10 cellular contexts compared by ENCODE assay signal in genomic region chr10:131094406-131095108, GRCh38.
A peak's percentile ranks its signal among the peaks of the same experiment; 100 is the strongest.
DNase-seq lines count a peak whose midpoint lies in the region; ATAC-seq and TF ChIP-seq lines count a peak whose summit lies in the region.
"Had no signal": no experiment of that assay in that cellular context is flagged by ENCODE, and none has a peak within 500 bp of the region (broad histone marks: within the 10 kb centered on the region; RNA-seq: fewer than 3 reads in every experiment).

No MANE protein-coding gene starts in this region.

- H2AFZ ChIP-seq in HCT116 (ENCODE audit: low read depth, low read length, poor library complexity, severe bottlenecking) (no peak overlapping the region), parathyroid adenoma (peak overlapping the region; percentile 75)

- TF ChIP-seq RAD21 in HCT116 (IDR thresholded peaks at IDR 0.05; ENCODE audit: low read depth), result no peak

- H3K9me2 ChIP-seq in HCT116 (ENCODE audit: insufficient read depth), result no peaks in the 10 kb centered on the region
- H3K9me2 ChIP-seq: SK-N-SH had no signal

- POLR2A ChIA-PET in HCT116 (lab: Charles Lee), result no interaction called here

- H3K4me3 ChIP-seq in HCT116 (replicated peaks in 1 of 2; ENCODE audit: low read depth in 1 of 2, low read length in 2 of 2), result no peak overlapping the region
- H3K4me3 ChIP-seq in fibroblast of villous mesenchyme (ENCODE audit: low read depth, low read length), result no peak overlapping the region
- H3K4me3 ChIP-seq in parathyroid adenoma (ENCODE audit: low read depth, low read length), result no peak overlapping the region

- DNase-seq in HCT116 (ENCODE audit: low read depth, low spot score) (peak; percentile 18), NCI-H526 treated with DMSO at 0.1 percent for 48 hours (lab: John Stamatoyannopoulos, UW) (peak; percentile 54), fibroblast of villous mesenchyme (ENCODE audit: low read depth) (peak; percentile 2)
- DNase-seq in stimulated activated CD4-positive, alpha-beta T cell treated with anti-CD3 and anti-CD28 coated beads, Interleukin-4, amount 100 ng/mL, for 4 hours, result no peak
- no peak for DNase-seq in activated CD8-positive, alpha-beta memory T cell treated with anti-CD3 and anti-CD28 coated beads, Interleukin-2, amount 50 U/mL, for 48 hours
- DNase-seq: SK-N-SH; stimulated activated naive B cell treated with anti-CD40 and anti-IgM and Interleukin-4, amounts not matched to agents 10 μg/mL and 1 μg/mL and 100 μg/mL, for 72 hours had no signal

- no peaks in the 10 kb centered on the region for H3K27me3 ChIP-seq in HCT116 (ENCODE audit: insufficient read depth, low read length)
- H3K27me3 ChIP-seq in parathyroid adenoma (ENCODE audit: control insufficient read depth, insufficient read depth, low read length), result no peaks in the 10 kb centered on the region

- H3K9ac ChIP-seq in HCT116 (ENCODE audit: low read length), result no peak overlapping the region
- H3K9ac ChIP-seq in parathyroid adenoma, result no peak overlapping the region
- H3K9ac ChIP-seq: SK-N-SH had no signal

- intact Hi-C loops in HCT116 (cut with micrococcal nuclease), result no loop called here

- H3K4me2 ChIP-seq in HCT116 (ENCODE audit: low read length) (peak overlapping the region; percentile 56), parathyroid adenoma (ENCODE audit: low read length) (no peak overlapping the region)
- H3K4me2 ChIP-seq: SK-N-SH had no signal

- TF ChIP-seq CTCF in HCT116 (IDR thresholded peaks at IDR 0.05 in 2 of 3, conservative IDR thresholded peaks at IDR 0.05 in 1 of 3; ENCODE audit: borderline replicate concordance in 1 of 3, insufficient read depth in 1 of 3, low read depth in 2 of 3, low read length in 2 of 3) (no peak), fibroblast of villous mesenchyme (IDR thresholded peaks at IDR 0.05; ENCODE audit: insufficient read depth, low read depth, low read length) (no peak), parathyroid adenoma (IDR thresholded peaks at IDR 0.05) (no peak)

- RAD21 ChIA-PET in HCT116 (lab: Charles Lee; ENCODE audit: low non-redundant PET in 1 of 2, low total read pairs in 2 of 2, uncharacterized antibody in 2 of 2, unreplicated experiment in 2 of 2), result no interaction called here

- BruUV-seq in HCT116 (replicated peaks; lab: Mats Ljungman, UMichigan), result no TSS peak

- H3K79me2 ChIP-seq in HCT116 (ENCODE audit: insufficient read depth, low read length) (no peaks in the 10 kb centered on the region), parathyroid adenoma (no peaks in the 10 kb centered on the region)

- ATAC-seq in HCT116 (peak; percentile 90), HG02759 (IDR thresholded peaks at IDR 0.05; ENCODE audit: unreplicated experiment) (no peak), GM21367 (IDR thresholded peaks at IDR 0.05; ENCODE audit: unreplicated experiment) (no peak)

- no peak for TF ChIP-seq POLR2A in HCT116 (IDR thresholded peaks at IDR 0.05; ENCODE audit: borderline replicate concordance, extremely low read depth, insufficient read depth, insufficient read length)

- H3K27ac ChIP-seq in HCT116 (ENCODE audit: low read depth, low read length) (peak overlapping the region; percentile 77), parathyroid adenoma (peak overlapping the region; percentile 69)

- H3K4me1 ChIP-seq in HCT116 (ENCODE audit: control insufficient read depth in 1 of 2, insufficient read depth in 2 of 2, low read length in 2 of 2) (peaks cover 11 to 16% of the 10 kb centered on the region in 2 experiments; a peak in 3 of 4 replicates), parathyroid adenoma (peaks cover 30% of the 10 kb centered on the region)

- no peaks in the 10 kb centered on the region for H4K20me1 ChIP-seq in HCT116 (ENCODE audit: insufficient read depth)

- CTCF ChIA-PET in HCT116 (lab: Charles Lee), result no interaction called here

- H3K9me3 ChIP-seq in HCT116 (ENCODE audit: control insufficient read depth in 1 of 2, insufficient read depth in 1 of 2, low read depth in 1 of 2, low read length in 2 of 2) (no peaks in the 10 kb centered on the region), parathyroid adenoma (ENCODE audit: control insufficient read depth, low read length) (no peaks in the 10 kb centered on the region)
- H3K9me3 ChIP-seq: SK-N-SH had no signal

- H3K36me3 ChIP-seq in HCT116 (ENCODE audit: control insufficient read depth in 1 of 2, insufficient read depth in 2 of 2, low read length in 2 of 2) (no peaks in the 10 kb centered on the region), parathyroid adenoma (ENCODE audit: control insufficient read depth, insufficient read depth, low read length) (no peaks in the 10 kb centered on the region)

TF ChIP-seq in HCT116, 20 proteins besides CTCF, POLR2A, EP300 and RAD21:
- TF ChIP-seq EZH2 (IDR thresholded peaks at IDR 0.05), result no peak
- 0 out of 2 replicates have a peak, but pooled peaks have one; percentile 27 for TF ChIP-seq MAX (IDR thresholded peaks at IDR 0.05)
- TF ChIP-seq SP1 (IDR thresholded peaks at IDR 0.05; ENCODE audit: low read depth), result peak; percentile 59; the same call in 1 of the 2 replicates
- peak; percentile 34; the same call in 1 of the 2 replicates for TF ChIP-seq JUND (IDR thresholded peaks at IDR 0.05)
- peak; percentile 36; the same call in 1 of the 2 replicates for TF ChIP-seq FOSL1 (IDR thresholded peaks at IDR 0.05; ENCODE audit: low read depth)

Comparison
In these comparisons a context has a peak if more than half of its experiments do, and no peak if none do; other contexts are left out.
1. DNase-seq: peak in HCT116 (single experiment), NCI-H526 treated with DMSO at 0.1 percent for 48 hours (single experiment) and fibroblast of villous mesenchyme (single experiment); none in stimulated activated CD4-positive, alpha-beta T cell treated with anti-CD3 and anti-CD28 coated beads, Interleukin-4, amount 100 ng/mL, for 4 hours (0 of 2) and activated CD8-positive, alpha-beta memory T cell treated with anti-CD3 and anti-CD28 coated beads, Interleukin-2, amount 50 U/mL, for 48 hours (single experiment).